ENCODE assay signal across 8 cellular contexts in genomic region chr17:27892542-27892865, GRCh38. TPM values are rescaled to one million over a fixed set of nuclear protein-coding genes. Genes with fewer than 3 reads are reported as not detected.
DNase-seq lines count a peak whose midpoint lies in the region; ATAC-seq and TF ChIP-seq lines count a peak whose summit lies in the region.

No MANE protein-coding gene starts in this region.

- H3K9me3 Mint-ChIP-seq in dendritic cell treated with granulocyte-macrophage colony-stimulating factor and Interleukin-4, amounts not matched to agents 40 ng/mL and 50 ng/mL, for 4 days = no peaks in the 10 kb centered on the region
- no peaks in the 10 kb centered on the region for H3K9me3 Mint-ChIP-seq in natural killer cell

- H3K9me2 ChIP-seq in Karpas-422 (replicated peaks; ENCODE audit: insufficient read depth, low read length) = no peaks in the 10 kb centered on the region

- H3K27me3 Mint-ChIP-seq in dendritic cell treated with granulocyte-macrophage colony-stimulating factor and Interleukin-4, amounts not matched to agents 40 ng/mL and 50 ng/mL, for 4 days = no peaks in the 10 kb centered on the region
- peaks cover 11 to 37% of the 10 kb centered on the region in 2 donors for H3K27me3 Mint-ChIP-seq in natural killer cell (ENCODE audit: low read depth in 2 of 2)

- TF ChIP-seq CTCF in AG09309 (IDR thresholded peaks at IDR 0.05; ENCODE audit: control insufficient read depth, insufficient read depth, low read depth, low read length, missing control alignments) = no peak
- TF ChIP-seq CTCF in natural killer cell (IDR thresholded peaks at IDR 0.05) = no peak
- TF ChIP-seq CTCF in GM20000 (IDR thresholded peaks at IDR 0.05; ENCODE audit: extremely low read depth, missing control alignments) = no peak

- H3K79me2 ChIP-seq in Karpas-422 (ENCODE audit: low read length) = no peaks in the 10 kb centered on the region

- no peaks in the 10 kb centered on the region for H3K36me3 Mint-ChIP-seq in dendritic cell treated with granulocyte-macrophage colony-stimulating factor and Interleukin-4, amounts not matched to agents 40 ng/mL and 50 ng/mL, for 4 days (ENCODE audit: low read depth)
- no peaks in the 10 kb centered on the region for H3K36me3 Mint-ChIP-seq in natural killer cell

- H3K9me3 ChIP-seq in Karpas-422 (ENCODE audit: low read length) = no peaks in the 10 kb centered on the region

- H3K27ac ChIP-seq in Karpas-422 (ENCODE audit: low read length) = no peak overlapping the region

- H3K27ac Mint-ChIP-seq in dendritic cell treated with granulocyte-macrophage colony-stimulating factor and Interleukin-4, amounts not matched to agents 40 ng/mL and 50 ng/mL, for 4 days = peak overlapping the region; percentile 79
- H3K27ac Mint-ChIP-seq in natural killer cell = peak overlapping the region; percentile 56 to 79

- H3K9ac ChIP-seq in Karpas-422 (ENCODE audit: low read length) = peak overlapping the region; percentile 70

- DNase-seq in AG09309 (ENCODE audit: low read depth) (no peak), Karpas-422 (no peak), natural killer cell (no peak), NCI-H2081 (lab: John Stamatoyannopoulos, UW) (no peak), GM20000 (ENCODE audit: low spot score) (no peak)

- peak overlapping the region; percentile 74 for H3K4me3 Mint-ChIP-seq in dendritic cell treated with granulocyte-macrophage colony-stimulating factor and Interleukin-4, amounts not matched to agents 40 ng/mL and 50 ng/mL, for 4 days
- peak overlapping the region; percentile 89 for H3K4me3 Mint-ChIP-seq in natural killer cell

- no peaks in the 10 kb centered on the region for H3K36me3 ChIP-seq in Karpas-422 (ENCODE audit: insufficient read depth, low read length)

- H3K4me2 ChIP-seq in Karpas-422 (ENCODE audit: low read depth, low read length, poor library complexity, severe bottlenecking) = peak overlapping the region; percentile 74

- H2AFZ ChIP-seq in Karpas-422 (ENCODE audit: low read length) = no peak overlapping the region; the same call in 1 of the 2 replicates

- no peaks in the 10 kb centered on the region for H3K27me3 ChIP-seq in Karpas-422 (ENCODE audit: low read length)

- H4K20me1 ChIP-seq in Karpas-422 (ENCODE audit: insufficient read depth, low read depth, low read length) = no peaks in the 10 kb centered on the region

- peak overlapping the region; percentile 57 for H3K4me3 ChIP-seq in AG09309 (ENCODE audit: control insufficient read depth, low read depth, low read length)
- H3K4me3 ChIP-seq in Karpas-422 (ENCODE audit: low read length) = peak overlapping the region; percentile 68

- ATAC-seq in natural killer cell = no peak
- ATAC-seq in HG02588 (IDR thresholded peaks at IDR 0.05; ENCODE audit: unreplicated experiment) = no peak
- ATAC-seq in GM21447 (IDR thresholded peaks at IDR 0.05; ENCODE audit: unreplicated experiment) = no peak

- peaks cover 18% of the 10 kb centered on the region for H3K4me1 ChIP-seq in Karpas-422 (ENCODE audit: low read length)

- intact Hi-C loops in dendritic cell treated with granulocyte-macrophage colony-stimulating factor and Interleukin-4, amounts not matched to agents 40 ng/mL and 50 ng/mL, for 4 days (cut with micrococcal nuclease) = loop anchor here (5.0 to 10.0 kb wide), 2 partner anchors 150 to 222 kb away; partner anchors contain the start of gene NLK
- intact Hi-C loops in natural killer cell (cut with micrococcal nuclease) = no loop called here

- peaks cover 26% of the 10 kb centered on the region for H3K4me1 Mint-ChIP-seq in dendritic cell treated with granulocyte-macrophage colony-stimulating factor and Interleukin-4, amounts not matched to agents 40 ng/mL and 50 ng/mL, for 4 days (ENCODE audit: low read depth)
- peaks cover 11 to 20% of the 10 kb centered on the region in 2 donors for H3K4me1 Mint-ChIP-seq in natural killer cell

RNA-seq across cellular contexts. Expression of gene LYRM9, which starts 0.7 kb away (rescaled TPM):
- total RNA-seq in Karpas-422 (2014; rRNA removed; shearing (Covaris generic); ENCODE audit: low replicate concordance) = 0.97 and 3.2 TPM in 2 replicates
- total RNA-seq in natural killer cell = 10 to 100 TPM in 1 of 3 donors, 1 to 10 TPM in 2; 7.8 to 13.0 (median 9.3) TPM
